In the genomic region with DNA sequence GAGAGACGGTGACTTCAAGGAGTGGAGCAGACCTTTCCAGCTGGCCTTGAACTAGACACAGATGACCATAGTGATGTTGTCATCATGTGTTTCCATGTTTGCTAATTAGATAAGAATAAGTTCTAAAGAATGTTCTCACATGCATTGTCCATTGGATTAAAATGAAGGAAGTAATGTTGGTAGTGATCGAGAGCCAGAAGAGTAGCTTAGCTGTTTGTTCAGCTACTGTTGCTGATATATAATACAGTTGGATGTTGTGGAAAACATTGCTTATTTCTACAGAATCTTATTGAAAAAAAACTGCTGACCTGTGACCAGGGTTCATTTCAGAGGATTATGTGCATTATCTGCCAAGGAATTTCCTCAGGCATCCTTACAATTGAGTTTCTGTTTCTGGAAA, we compare ENCODE assay signal across 33 cellular contexts.
"Had no signal": no experiment of that assay in that cellular context is flagged by ENCODE, and none has a peak within 500 bp of the region (broad histone marks: within the 10 kb centered on the region; RNA-seq: fewer than 3 reads in every experiment).

No MANE protein-coding gene starts in this region.

- FAIRE-seq: astrocyte, bronchial epithelial cell had no signal

- ATAC-seq: activated naive CD4-positive, alpha-beta T cell treated with anti-CD3 and anti-CD28 coated beads, Interleukin-2, amount 50 U/mL, for 72 hours; activated naive CD8-positive, alpha-beta T cell treated with anti-CD3 and anti-CD28 coated beads, Interleukin-2, amount 50 U/mL, for 24 hours; activated T-cell treated with anti-CD3 and anti-CD28 coated beads, Interleukin-2, amount 50 U/mL, for 4 hours; activated T-cell treated with anti-CD3 and anti-CD28 coated beads, Interleukin-2, amount 50 U/mL, for 72 hours; activated T-helper 17 cell treated with anti-CD3 and anti-CD28 coated beads, Interleukin-2, amount 50 U/mL, for 72 hours; body of pancreas had no signal

- H3K4me3 ChIP-seq: adrenal gland, ascending aorta, body of pancreas, breast epithelium, cardiac muscle cell had no signal

- H3K27me3 ChIP-seq: adrenal gland, ascending aorta, body of pancreas, brain microvascular endothelial cell, breast epithelium, cardiac muscle cell had no signal

- H3K4me1 ChIP-seq: adrenal gland, ascending aorta, body of pancreas, breast epithelium had no signal

- H3K36me3 ChIP-seq: adrenal gland, ascending aorta, brain microvascular endothelial cell, breast epithelium, cardiac muscle cell had no signal

- H3K27ac ChIP-seq: adrenal gland, ascending aorta, body of pancreas, brain microvascular endothelial cell, breast epithelium, cardiac muscle cell had no signal

- DNase-seq: activated effector memory CD4-positive, alpha-beta T cell treated with anti-CD3 and anti-CD28 coated beads, Interleukin-2, amount 50 U/mL, for 16 hours; activated effector memory CD4-positive, alpha-beta T cell treated with Interleukin-2 at 50 U/mL for 16 hours; activated gamma-delta T cell; activated gamma-delta T cell treated with Interleukin-2 at 50 U/mL for 16 hours; activated naive CD4-positive, alpha-beta T cell; activated naive CD4-positive, alpha-beta T cell treated with anti-CD3 and anti-CD28 coated beads for 36 hours; activated naive CD4-positive, alpha-beta T cell treated with anti-CD3 and anti-CD28 coated beads, Interleukin-2, amount 10 ng/mL, durations not matched to agents 7 days and 5 days; activated naive CD4-positive, alpha-beta T cell treated with anti-CD3 and anti-CD28 coated beads, Interleukin-2, amount 50 U/mL, for 16 hours; activated naive CD4-positive, alpha-beta T cell treated with Interleukin-2 at 50 U/mL for 16 hours; activated naive CD8-positive, alpha-beta T cell treated with anti-CD3 and anti-CD28 coated beads for 36 hours; activated naive CD8-positive, alpha-beta T cell treated with anti-CD3 and anti-CD28 coated beads, Interleukin-2, amount 10 ng/mL, durations not matched to agents 7 days and 5 days; activated naive CD8-positive, alpha-beta T cell treated with anti-CD3 and anti-CD28 coated beads, Interleukin-2, amount 50 U/mL, for 24 hours; activated T-cell treated with anti-CD3 and anti-CD28 coated beads, Interleukin-2, amount 50 U/mL, for 24 hours; activated T-cell treated with anti-CD3 and anti-CD28 coated beads, Interleukin-2, amount 50 U/mL, for 4 hours; activated T-cell treated with anti-CD3 and anti-CD28 coated beads, Interleukin-2, amount 50 U/mL, for 48 hours; activated T-cell treated with anti-CD3 and anti-CD28 coated beads, Interleukin-2, amount 50 U/mL, for 72 hours; adrenal gland; amniotic stem cell; amygdala; anterior cingulate cortex; aorta; body of pancreas; brain microvascular endothelial cell; caudate nucleus; central memory CD4-positive, alpha-beta T cell; cerebellar nuclear complex had no signal

- H3K9me3 ChIP-seq: adrenal gland, ascending aorta, body of pancreas, breast epithelium had no signal
